9 cellular contexts compared by ENCODE assay signal in the genomic region with DNA sequence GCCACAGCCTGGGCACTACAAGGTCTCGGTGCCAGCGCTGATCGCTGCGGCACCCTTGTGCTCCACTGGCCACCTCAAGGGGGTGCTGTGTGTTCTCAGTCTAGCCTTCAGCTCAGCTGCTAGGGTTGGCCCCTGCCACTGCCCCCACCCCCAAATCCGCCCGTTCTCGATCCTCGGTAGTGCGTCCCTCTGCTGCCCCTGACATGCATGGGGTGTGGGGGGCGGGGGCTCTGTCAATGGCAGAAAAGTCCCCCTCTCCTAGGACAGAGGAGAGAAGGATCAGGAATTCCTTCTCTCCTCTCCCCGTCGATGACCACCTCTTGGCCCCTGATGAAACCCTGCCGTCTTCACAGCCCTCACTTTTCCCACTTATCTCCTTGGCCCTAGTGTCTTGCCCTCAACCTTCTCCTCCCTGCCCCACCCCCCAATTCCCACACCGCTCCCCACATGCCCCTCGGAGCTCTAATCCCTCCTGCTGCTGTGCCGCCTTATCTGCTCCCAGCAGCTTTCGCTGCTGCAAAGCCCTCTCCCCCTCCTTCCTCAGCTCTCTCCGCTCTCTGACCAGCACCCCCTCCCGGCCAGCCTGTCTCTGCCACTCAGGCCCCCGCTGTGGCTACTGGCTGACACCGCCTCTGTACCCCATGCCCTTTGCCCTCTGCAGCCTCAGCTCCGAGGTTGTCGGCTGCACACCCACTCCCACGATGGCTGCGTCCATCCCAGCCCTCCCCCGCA. TPM values are rescaled to one million over a fixed set of nuclear protein-coding genes. Genes with fewer than 3 reads are reported as not detected.
DNase-seq lines count a peak whose midpoint lies in the region; ATAC-seq lines count a peak whose summit lies in the region.
"Had no signal": no experiment of that assay in that cellular context is flagged by ENCODE, and none has a peak within 500 bp of the region (broad histone marks: within the 10 kb centered on the region; RNA-seq: fewer than 3 reads in every experiment).

No MANE protein-coding gene starts in this region.

- peak overlapping the region; percentile 24 for H3K9ac ChIP-seq in endocrine pancreas (ENCODE audit: control insufficient read depth, insufficient read depth, low read length)
- H3K9ac ChIP-seq in subcutaneous abdominal adipose tissue (ENCODE audit: low read length in 5 of 5): no peak overlapping the region

- no peaks in the 10 kb centered on the region for H3K4me1 ChIP-seq in endocrine pancreas (ENCODE audit: control insufficient read depth, insufficient read depth, low read length)
- H3K4me1 ChIP-seq in mesodermal cell (ENCODE audit: control insufficient read depth, insufficient read depth, low read length, poor library complexity, severe bottlenecking): peaks cover 42% of the 10 kb centered on the region
- H3K4me1 ChIP-seq in subcutaneous abdominal adipose tissue (ENCODE audit: control insufficient read depth in 5 of 5, insufficient read depth in 5 of 5, low read length in 5 of 5): peaks cover 0 to 26% (median 11%) of the 10 kb centered on the region in 5 donors

- H3K36me3 ChIP-seq in endocrine pancreas (ENCODE audit: control insufficient read depth, insufficient read depth, low read length) (no peaks in the 10 kb centered on the region), mesodermal cell (ENCODE audit: control insufficient read depth, insufficient read depth, low read length) (peaks cover 11% of the 10 kb centered on the region), subcutaneous abdominal adipose tissue (ENCODE audit: control insufficient read depth in 5 of 5, insufficient read depth in 5 of 5, low read length in 5 of 5) (peaks cover 0 to 28% (median 24%) of the 10 kb centered on the region in 5 donors)

- H3K27me3 Mint-ChIP-seq in activated CD4-positive, alpha-beta memory T cell treated with anti-CD3 and anti-CD28 coated beads, Interleukin-2, amount 10 ng/mL, durations not matched to agents 7 days and 5 days: peaks cover 44% of the 10 kb centered on the region

- H3K36me3 Mint-ChIP-seq in activated CD4-positive, alpha-beta memory T cell treated with anti-CD3 and anti-CD28 coated beads, Interleukin-2, amount 10 ng/mL, durations not matched to agents 7 days and 5 days (ENCODE audit: low read depth): peaks cover 12% of the 10 kb centered on the region

- peaks cover 12% of the 10 kb centered on the region for H3K4me1 Mint-ChIP-seq in activated CD4-positive, alpha-beta memory T cell treated with anti-CD3 and anti-CD28 coated beads, Interleukin-2, amount 10 ng/mL, durations not matched to agents 7 days and 5 days

- no peak overlapping the region for H3K4me3 Mint-ChIP-seq in activated CD4-positive, alpha-beta memory T cell treated with anti-CD3 and anti-CD28 coated beads, Interleukin-2, amount 10 ng/mL, durations not matched to agents 7 days and 5 days

- POLR2A ChIA-PET in activated CD4-positive, alpha-beta memory T cell treated with anti-CD3 and anti-CD28 coated beads, Interleukin-2, amount 10 ng/mL, durations not matched to agents 7 days and 5 days (lab: Charles Lee): interaction anchor here (1.0 to 1.5 kb wide), 4 partner anchors 8 to 20 kb away, joined by 3 to 6 read pairs (median 3); a partner anchor contains a TSS

- DNase-seq in NCI-H1105 treated with DMSO at 0.1 percent for 48 hours (lab: John Stamatoyannopoulos, UW) (peak; percentile 44), NCI-H1105 (lab: John Stamatoyannopoulos, UW) (no peak), NCI-H460 (ENCODE audit: extremely low read depth, low read depth) (peak; percentile 56)
- peak; percentile 45 for DNase-seq in activated CD4-positive, alpha-beta memory T cell treated with anti-CD3 and anti-CD28 coated beads, Interleukin-2, amount 10 ng/mL, durations not matched to agents 7 days and 5 days

- H3K9me3 ChIP-seq in endocrine pancreas (ENCODE audit: control insufficient read depth, low read length): no peaks in the 10 kb centered on the region
- H3K9me3 ChIP-seq in mesodermal cell (ENCODE audit: control insufficient read depth, low read length): peaks cover 5% of the 10 kb centered on the region
- H3K9me3 ChIP-seq in subcutaneous abdominal adipose tissue (ENCODE audit: control insufficient read depth in 5 of 5, low read length in 5 of 5): no peaks in the 10 kb centered on the region

- H3K27ac ChIP-seq in mesodermal cell (ENCODE audit: low read depth, low read length, severe bottlenecking) (peak overlapping the region; percentile 43), subcutaneous abdominal adipose tissue (ENCODE audit: low read depth, low read length) (no peak overlapping the region)
- H3K27ac ChIP-seq: skin epidermis had no signal

- H3K27me3 ChIP-seq in endocrine pancreas (ENCODE audit: control insufficient read depth, insufficient read depth, low read length) (no peaks in the 10 kb centered on the region), subcutaneous abdominal adipose tissue (ENCODE audit: control insufficient read depth in 5 of 5, insufficient read depth in 4 of 5, low read length in 5 of 5) (peaks cover 27 to 47% (median 43%) of the 10 kb centered on the region in 5 donors)

- no peaks in the 10 kb centered on the region for H3K9me3 Mint-ChIP-seq in activated CD4-positive, alpha-beta memory T cell treated with anti-CD3 and anti-CD28 coated beads, Interleukin-2, amount 10 ng/mL, durations not matched to agents 7 days and 5 days

- H3K4me3 ChIP-seq in endocrine pancreas (ENCODE audit: control insufficient read depth, insufficient read depth, low read length) (no peak overlapping the region), mesodermal cell (ENCODE audit: extremely low read depth, insufficient read depth, low read length, poor library complexity, severe bottlenecking) (peak overlapping the region; percentile 20), subcutaneous abdominal adipose tissue (ENCODE audit: low read depth in 1 of 5, low read length in 5 of 5) (peak overlapping the region in 4 of 5 donors; percentile 24 to 55 (median 46))
- H3K4me3 ChIP-seq: skin epidermis had no signal

- H3K27ac Mint-ChIP-seq in activated CD4-positive, alpha-beta memory T cell treated with anti-CD3 and anti-CD28 coated beads, Interleukin-2, amount 10 ng/mL, durations not matched to agents 7 days and 5 days: no peak overlapping the region

- peak; percentile 74 for ATAC-seq in HG02870 (IDR thresholded peaks at IDR 0.05; ENCODE audit: unreplicated experiment)

- CTCF ChIA-PET in activated CD4-positive, alpha-beta memory T cell treated with anti-CD3 and anti-CD28 coated beads, Interleukin-2, amount 10 ng/mL, durations not matched to agents 7 days and 5 days (lab: Charles Lee): interaction anchor here (0.7 to 3.9 kb wide), 8 partner anchors 10 to 122 kb away, joined by 3 to 41 read pairs (median 6); a partner anchor contains a TSS

- 4 to 6% methylated on average over 16 to 20 of the region's 26 CpGs for WGBS in mesodermal cell (ENCODE audit: insufficient coverage in 2 of 2), 2 experiments

RNA-seq across cellular contexts. Expression of a gene that starts 4.3 kb away (rescaled TPM):
- total RNA-seq in NCI-H460 (2014; rRNA removed; shearing (Covaris generic)): 0.17 and 0.43 TPM in 2 replicates
- polyA plus RNA-seq in NCI-H460 (2014; cell fraction: nucleus; rRNA removed): not detected in 2 replicates
- under 1 TPM in 1 of 2 experiments, not detected in 1; 0.13 TPM for total RNA-seq in activated CD4-positive, alpha-beta memory T cell treated with anti-CD3 and anti-CD28 coated beads, Interleukin-2, amount 10 ng/mL, durations not matched to agents 7 days and 5 days
- 0.59 TPM for polyA plus RNA-seq in mesodermal cell (2013, experiment 1 of 2)
- polyA plus RNA-seq in mesodermal cell (2013, experiment 2 of 2): 0.71 TPM

RNA-seq across cellular contexts. Expression of a gene that starts 11.3 kb away (rescaled TPM):
- 36.8 and 40.2 TPM in 2 replicates for total RNA-seq in NCI-H460 (2014; rRNA removed; shearing (Covaris generic))
- 68.7 and 93.4 TPM in 2 replicates for polyA plus RNA-seq in NCI-H460 (2014; cell fraction: nucleus; rRNA removed)
- 10 to 100 TPM; 41.0 to 42.3 TPM for total RNA-seq in activated CD4-positive, alpha-beta memory T cell treated with anti-CD3 and anti-CD28 coated beads, Interleukin-2, amount 10 ng/mL, durations not matched to agents 7 days and 5 days
- 37.9 TPM for polyA plus RNA-seq in mesodermal cell (2013, experiment 1 of 2)
- 33.5 TPM for polyA plus RNA-seq in mesodermal cell (2013, experiment 2 of 2)

RNA-seq across cellular contexts. Expression of a gene that starts 33.7 kb away (rescaled TPM):
- 52.4 and 67.1 TPM in 2 replicates for total RNA-seq in NCI-H460 (2014; rRNA removed; shearing (Covaris generic))
- 98.9 and 117 TPM in 2 replicates for polyA plus RNA-seq in NCI-H460 (2014; cell fraction: nucleus; rRNA removed)
- total RNA-seq in activated CD4-positive, alpha-beta memory T cell treated with anti-CD3 and anti-CD28 coated beads, Interleukin-2, amount 10 ng/mL, durations not matched to agents 7 days and 5 days: 10 to 100 TPM; 14.5 to 14.9 TPM
- polyA plus RNA-seq in mesodermal cell (2013, experiment 1 of 2): 79.3 TPM
- polyA plus RNA-seq in mesodermal cell (2013, experiment 2 of 2): 60.9 TPM

RNA-seq across cellular contexts. Expression of a gene that starts 33.9 kb away (rescaled TPM):
- 0.59 and 0.87 TPM in 2 replicates for total RNA-seq in NCI-H460 (2014; rRNA removed; shearing (Covaris generic))
- polyA plus RNA-seq in NCI-H460 (2014; cell fraction: nucleus; rRNA removed): 4.4 and 13.3 TPM in 2 replicates
- 1 to 10 TPM in 1 of 2 experiments, under 1 TPM in 1; 0.95 to 1.0 TPM for total RNA-seq in activated CD4-positive, alpha-beta memory T cell treated with anti-CD3 and anti-CD28 coated beads, Interleukin-2, amount 10 ng/mL, durations not matched to agents 7 days and 5 days
- 4.3 TPM for polyA plus RNA-seq in mesodermal cell (2013, experiment 1 of 2)
- polyA plus RNA-seq in mesodermal cell (2013, experiment 2 of 2): 3.3 TPM
